In genomic region chr7:73124126-73124525, GRCh38 we compare ENCODE assay signal across 6 cellular contexts. TPM values are rescaled to one million over a fixed set of nuclear protein-coding genes. Genes with fewer than 3 reads are reported as not detected.
"Had no signal": no experiment of that assay in that cellular context is flagged by ENCODE, and none has a peak within 500 bp of the region (broad histone marks: within the 10 kb centered on the region; RNA-seq: fewer than 3 reads in every experiment).

No MANE protein-coding gene starts in this region.

RNA-seq across cellular contexts. Expression of gene SPDYE9, which starts 38.3 kb away (rescaled TPM):
- total RNA-seq: activated CD4-positive, alpha-beta T cell treated with anti-CD3 and anti-CD28 coated beads, Interleukin-2, amount 10 ng/mL, durations not matched to agents 7 days and 5 days; activated T-cell treated with anti-CD3 and anti-CD28 coated beads, Interleukin-2, amount 50 U/mL, for 4 hours; lung microvascular endothelial cell; posterior vena cava; suprapubic skin; transverse colon had no signal
